ENCODE assay signal across 1 cellular context in genomic region chr6:76852776-76853175, GRCh38.
TF ChIP-seq lines count a peak whose summit lies in the region.

No MANE protein-coding gene starts in this region.

TF ChIP-seq in GM12878, 131 proteins besides CTCF, POLR2A, EP300 and RAD21 (continued from another document):
- TF ChIP-seq ZNF592 (IDR thresholded peaks at IDR 0.05), result no peak
